ENCODE assay signal across 1 cellular context in the genomic region with DNA sequence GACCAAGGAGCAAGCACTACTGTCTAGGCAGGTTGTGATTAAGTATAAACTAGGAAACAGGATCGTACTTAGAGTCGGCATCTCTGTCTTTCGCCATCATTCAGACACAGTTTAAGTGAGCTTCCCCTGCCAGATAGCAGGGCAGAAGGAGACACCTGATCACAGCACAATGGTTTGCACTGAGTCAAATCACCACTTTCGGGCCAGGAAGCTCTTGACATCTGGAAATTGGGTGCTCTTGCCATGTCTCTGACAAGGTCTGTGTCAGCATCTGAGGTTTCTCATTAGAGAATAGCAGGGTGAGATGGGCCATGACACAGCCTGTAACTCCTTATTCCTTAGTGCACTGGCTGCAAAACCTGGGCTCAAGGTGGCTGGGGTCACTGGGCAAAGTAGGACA.
TF ChIP-seq lines count a peak whose summit lies in the region.

No MANE protein-coding gene starts in this region.

TF ChIP-seq in SK-N-SH treated with all-trans-retinoic acid at 6 μM for 48 hours, 23 proteins besides CTCF, POLR2A, EP300 and RAD21 (continued from another document):
- TF ChIP-seq, protein P1, sequence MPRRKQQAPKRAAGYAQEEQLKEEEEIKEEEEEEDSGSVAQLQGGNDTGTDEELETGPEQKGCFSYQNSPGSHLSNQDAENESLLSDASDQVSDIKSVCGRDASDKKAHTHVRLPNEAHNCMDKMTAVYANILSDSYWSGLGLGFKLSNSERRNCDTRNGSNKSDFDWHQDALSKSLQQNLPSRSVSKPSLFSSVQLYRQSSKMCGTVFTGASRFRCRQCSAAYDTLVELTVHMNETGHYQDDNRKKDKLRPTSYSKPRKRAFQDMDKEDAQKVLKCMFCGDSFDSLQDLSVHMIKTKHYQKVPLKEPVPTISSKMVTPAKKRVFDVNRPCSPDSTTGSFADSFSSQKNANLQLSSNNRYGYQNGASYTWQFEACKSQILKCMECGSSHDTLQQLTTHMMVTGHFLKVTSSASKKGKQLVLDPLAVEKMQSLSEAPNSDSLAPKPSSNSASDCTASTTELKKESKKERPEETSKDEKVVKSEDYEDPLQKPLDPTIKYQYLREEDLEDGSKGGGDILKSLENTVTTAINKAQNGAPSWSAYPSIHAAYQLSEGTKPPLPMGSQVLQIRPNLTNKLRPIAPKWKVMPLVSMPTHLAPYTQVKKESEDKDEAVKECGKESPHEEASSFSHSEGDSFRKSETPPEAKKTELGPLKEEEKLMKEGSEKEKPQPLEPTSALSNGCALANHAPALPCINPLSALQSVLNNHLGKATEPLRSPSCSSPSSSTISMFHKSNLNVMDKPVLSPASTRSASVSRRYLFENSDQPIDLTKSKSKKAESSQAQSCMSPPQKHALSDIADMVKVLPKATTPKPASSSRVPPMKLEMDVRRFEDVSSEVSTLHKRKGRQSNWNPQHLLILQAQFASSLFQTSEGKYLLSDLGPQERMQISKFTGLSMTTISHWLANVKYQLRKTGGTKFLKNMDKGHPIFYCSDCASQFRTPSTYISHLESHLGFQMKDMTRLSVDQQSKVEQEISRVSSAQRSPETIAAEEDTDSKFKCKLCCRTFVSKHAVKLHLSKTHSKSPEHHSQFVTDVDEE (CRISPR knock-in tag; IDR thresholded peaks at IDR 0.05): no peak
- no peak for TF ChIP-seq CSDC2 (CRISPR knock-in tag; IDR thresholded peaks at IDR 0.05)
- TF ChIP-seq ZNF70 (CRISPR knock-in tag; IDR thresholded peaks at IDR 0.05): no peak
- TF ChIP-seq OSR1 (CRISPR knock-in tag; IDR thresholded peaks at IDR 0.05): no peak
- TF ChIP-seq ISL1 (CRISPR knock-in tag; IDR thresholded peaks at IDR 0.05): no peak
- TF ChIP-seq ZNF8 (CRISPR knock-in tag; IDR thresholded peaks at IDR 0.05): no peak
- TF ChIP-seq, protein P2, sequence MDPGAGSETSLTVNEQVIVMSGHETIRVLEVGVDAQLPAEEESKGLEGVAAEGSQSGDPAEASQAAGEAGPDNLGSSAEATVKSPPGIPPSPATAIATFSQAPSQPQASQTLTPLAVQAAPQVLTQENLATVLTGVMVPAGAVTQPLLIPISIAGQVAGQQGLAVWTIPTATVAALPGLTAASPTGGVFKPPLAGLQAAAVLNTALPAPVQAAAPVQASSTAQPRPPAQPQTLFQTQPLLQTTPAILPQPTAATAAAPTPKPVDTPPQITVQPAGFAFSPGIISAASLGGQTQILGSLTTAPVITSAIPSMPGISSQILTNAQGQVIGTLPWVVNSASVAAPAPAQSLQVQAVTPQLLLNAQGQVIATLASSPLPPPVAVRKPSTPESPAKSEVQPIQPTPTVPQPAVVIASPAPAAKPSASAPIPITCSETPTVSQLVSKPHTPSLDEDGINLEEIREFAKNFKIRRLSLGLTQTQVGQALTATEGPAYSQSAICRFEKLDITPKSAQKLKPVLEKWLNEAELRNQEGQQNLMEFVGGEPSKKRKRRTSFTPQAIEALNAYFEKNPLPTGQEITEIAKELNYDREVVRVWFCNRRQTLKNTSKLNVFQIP (CRISPR knock-in tag; IDR thresholded peaks at IDR 0.05; ENCODE audit: borderline replicate concordance, low read depth): no peak
